In the genomic region with DNA sequence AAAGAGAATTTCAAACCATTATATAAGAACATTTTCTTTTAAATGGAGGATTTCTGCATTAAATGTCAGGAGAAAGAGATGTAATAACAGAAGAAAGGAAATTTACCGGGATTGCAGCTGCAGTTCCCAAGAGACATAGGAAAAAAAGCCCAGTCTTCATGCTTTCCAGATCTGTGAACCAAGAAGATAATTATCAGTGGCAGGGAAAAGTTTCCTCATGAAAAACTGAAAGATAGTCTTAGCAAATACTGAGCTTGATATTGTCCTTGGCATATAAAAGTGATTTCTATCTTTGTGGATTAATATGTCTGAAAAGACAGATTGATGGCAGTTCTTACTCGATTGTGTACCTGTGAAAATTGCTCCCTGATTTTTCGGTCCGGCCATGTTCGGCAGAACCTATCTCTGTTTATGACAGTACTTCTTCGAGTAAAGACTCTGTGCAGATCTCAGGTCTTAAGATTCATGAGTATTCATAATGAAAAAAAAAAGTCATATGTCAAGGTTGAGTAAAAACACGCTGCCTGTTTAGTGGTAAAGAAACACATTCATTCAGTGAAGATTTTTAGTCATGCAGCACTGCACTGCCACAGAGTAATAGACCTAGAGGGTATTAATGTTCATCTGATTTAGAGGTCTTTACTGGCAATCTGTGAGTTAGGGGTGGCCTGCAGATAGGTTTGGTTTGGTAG, we compare ENCODE assay signal across 11 cellular contexts. TPM values are rescaled to one million over a fixed set of nuclear protein-coding genes. Genes with fewer than 3 reads are reported as not detected.
DNase-seq lines count a peak whose midpoint lies in the region; ATAC-seq and FAIRE-seq lines count a peak whose summit lies in the region.
"Had no signal": no experiment of that assay in that cellular context is flagged by ENCODE, and none has a peak within 500 bp of the region (broad histone marks: within the 10 kb centered on the region; RNA-seq: fewer than 3 reads in every experiment).

No MANE protein-coding gene starts in this region.

- DNase-seq in caudate nucleus (lab: John Stamatoyannopoulos, UW) (no peak), NCI-H2107 (lab: John Stamatoyannopoulos, UW) (no peak), DMS153 (lab: John Stamatoyannopoulos, UW) (no peak), H4 (ENCODE audit: low spot score) (no peak), small intestine (no peak)
- DNase-seq: activated CD4-positive, alpha-beta T cell treated with anti-CD3 and anti-CD28 coated beads, Interleukin-2, amount 10 ng/mL, durations not matched to agents 7 days and 5 days; effector CD8-positive, alpha-beta T cell; IMR-90 had no signal

- 65 to 85% (median 70%) methylated on average over 7 of the region's 7 CpGs for WGBS in small intestine, 3 donors

- H3K4me1 ChIP-seq in small intestine (ENCODE audit: control insufficient read depth in 2 of 2, insufficient read depth in 1 of 2, low read depth in 1 of 2, low read length in 1 of 2) = no peaks in the 10 kb centered on the region

- H3K4me3 ChIP-seq in small intestine (ENCODE audit: low read depth in 1 of 2, low read length in 2 of 2) = no peak overlapping the region

- no peaks in the 10 kb centered on the region for H3K9me3 ChIP-seq in small intestine (ENCODE audit: control insufficient read depth, low read depth)

- ATAC-seq in GM18498 (IDR thresholded peaks at IDR 0.05; ENCODE audit: unreplicated experiment) (peak; percentile 72), GM19397 (IDR thresholded peaks at IDR 0.05; ENCODE audit: unreplicated experiment) (peak; percentile 78), HG03039 (IDR thresholded peaks at IDR 0.05; ENCODE audit: unreplicated experiment) (peak; percentile 86)

- H3K36me3 ChIP-seq in small intestine (ENCODE audit: control insufficient read depth in 2 of 2, insufficient read depth in 2 of 2, low read length in 2 of 2) = no peaks in the 10 kb centered on the region

- H3K27me3 ChIP-seq in small intestine (ENCODE audit: control insufficient read depth in 2 of 2, insufficient read depth in 2 of 2, low read length in 2 of 2) = no peaks in the 10 kb centered on the region

- FAIRE-seq in small intestine (lab: Jason Lieb, UNC) = no peak

- H3K27ac ChIP-seq in caudate nucleus (ENCODE audit: low read depth, low read length) (peak overlapping the region; percentile 22), small intestine (ENCODE audit: low read depth in 1 of 2, low read length in 1 of 2) (no peak overlapping the region)

RNA-seq across cellular contexts. Expression of gene SPARCL1, which starts 29.6 kb away (rescaled TPM):
- 0.12 TPM in 1 of 2 replicates, not detected in the other for total RNA-seq in H4 (2014; rRNA removed; shearing (Covaris generic))
- 100 to 1,000 TPM in 1 of 3 donors, 10 to 100 TPM in 1, 1 to 10 TPM in 1; 5.1 to 354 (median 20.0) TPM for polyA plus RNA-seq in small intestine
- total RNA-seq: activated CD4-positive, alpha-beta T cell treated with anti-CD3 and anti-CD28 coated beads, Interleukin-2, amount 10 ng/mL, durations not matched to agents 7 days and 5 days; IMR-90 had no signal
- polyA plus RNA-seq: IMR-90 had no signal
